In the genomic region with DNA sequence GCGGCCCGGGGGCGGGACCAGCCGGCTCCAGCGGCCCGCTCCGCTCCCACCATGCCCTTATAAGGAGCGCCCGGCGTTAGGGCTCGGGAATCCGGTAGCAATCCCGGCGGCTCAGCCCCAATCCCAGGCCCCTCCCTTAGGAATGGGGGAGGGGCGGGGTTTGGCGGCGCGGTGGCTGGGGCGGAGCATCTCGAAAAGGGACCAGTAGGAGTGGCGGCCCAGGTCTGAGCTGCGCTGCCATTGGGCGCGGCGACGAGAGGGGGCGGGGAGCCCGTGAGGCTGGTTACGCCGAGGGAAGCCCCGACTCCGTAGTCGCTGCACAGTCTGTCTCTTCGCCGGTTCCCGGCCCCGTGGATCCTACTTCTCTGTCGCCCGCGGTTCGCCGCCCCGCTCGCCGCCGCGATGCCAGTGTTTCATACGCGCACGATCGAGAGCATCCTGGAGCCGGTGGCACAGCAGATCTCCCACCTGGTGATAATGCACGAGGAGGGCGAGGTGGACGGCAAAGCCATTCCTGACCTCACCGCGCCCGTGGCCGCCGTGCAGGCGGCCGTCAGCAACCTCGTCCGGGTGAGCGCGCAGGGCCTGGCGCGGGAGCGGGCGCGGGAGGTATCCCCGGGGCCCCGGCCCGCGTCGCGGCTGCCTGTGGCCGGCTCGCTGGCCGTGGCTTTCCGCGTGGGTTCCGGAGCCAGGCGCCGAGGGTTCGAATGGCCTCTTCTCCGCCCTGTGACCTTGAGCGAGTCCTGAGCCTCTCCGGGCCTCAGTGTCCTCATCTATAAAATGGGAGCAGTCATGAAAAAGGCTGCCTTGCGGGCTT, we compare ENCODE assay signal across 1 cellular context.
TF ChIP-seq lines count a peak whose summit lies in the region.

A gene (plus strand): TSS at position 311 of the 817 bp plus-strand sequence. CDS start 92 bp downstream, at position 403.

TF ChIP-seq in K562, 482 proteins besides CTCF, POLR2A, EP300 and RAD21 (continued from another document and continues in another):
- TF ChIP-seq, protein P1, sequence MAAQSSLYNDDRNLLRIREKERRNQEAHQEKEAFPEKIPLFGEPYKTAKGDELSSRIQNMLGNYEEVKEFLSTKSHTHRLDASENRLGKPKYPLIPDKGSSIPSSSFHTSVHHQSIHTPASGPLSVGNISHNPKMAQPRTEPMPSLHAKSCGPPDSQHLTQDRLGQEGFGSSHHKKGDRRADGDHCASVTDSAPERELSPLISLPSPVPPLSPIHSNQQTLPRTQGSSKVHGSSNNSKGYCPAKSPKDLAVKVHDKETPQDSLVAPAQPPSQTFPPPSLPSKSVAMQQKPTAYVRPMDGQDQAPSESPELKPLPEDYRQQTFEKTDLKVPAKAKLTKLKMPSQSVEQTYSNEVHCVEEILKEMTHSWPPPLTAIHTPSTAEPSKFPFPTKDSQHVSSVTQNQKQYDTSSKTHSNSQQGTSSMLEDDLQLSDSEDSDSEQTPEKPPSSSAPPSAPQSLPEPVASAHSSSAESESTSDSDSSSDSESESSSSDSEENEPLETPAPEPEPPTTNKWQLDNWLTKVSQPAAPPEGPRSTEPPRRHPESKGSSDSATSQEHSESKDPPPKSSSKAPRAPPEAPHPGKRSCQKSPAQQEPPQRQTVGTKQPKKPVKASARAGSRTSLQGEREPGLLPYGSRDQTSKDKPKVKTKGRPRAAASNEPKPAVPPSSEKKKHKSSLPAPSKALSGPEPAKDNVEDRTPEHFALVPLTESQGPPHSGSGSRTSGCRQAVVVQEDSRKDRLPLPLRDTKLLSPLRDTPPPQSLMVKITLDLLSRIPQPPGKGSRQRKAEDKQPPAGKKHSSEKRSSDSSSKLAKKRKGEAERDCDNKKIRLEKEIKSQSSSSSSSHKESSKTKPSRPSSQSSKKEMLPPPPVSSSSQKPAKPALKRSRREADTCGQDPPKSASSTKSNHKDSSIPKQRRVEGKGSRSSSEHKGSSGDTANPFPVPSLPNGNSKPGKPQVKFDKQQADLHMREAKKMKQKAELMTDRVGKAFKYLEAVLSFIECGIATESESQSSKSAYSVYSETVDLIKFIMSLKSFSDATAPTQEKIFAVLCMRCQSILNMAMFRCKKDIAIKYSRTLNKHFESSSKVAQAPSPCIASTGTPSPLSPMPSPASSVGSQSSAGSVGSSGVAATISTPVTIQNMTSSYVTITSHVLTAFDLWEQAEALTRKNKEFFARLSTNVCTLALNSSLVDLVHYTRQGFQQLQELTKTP (IDR thresholded peaks at IDR 0.05; ENCODE audit: low read depth in 1 of 2, partially characterized antibody in 2 of 2), result no peak
- TF ChIP-seq, protein P2, sequence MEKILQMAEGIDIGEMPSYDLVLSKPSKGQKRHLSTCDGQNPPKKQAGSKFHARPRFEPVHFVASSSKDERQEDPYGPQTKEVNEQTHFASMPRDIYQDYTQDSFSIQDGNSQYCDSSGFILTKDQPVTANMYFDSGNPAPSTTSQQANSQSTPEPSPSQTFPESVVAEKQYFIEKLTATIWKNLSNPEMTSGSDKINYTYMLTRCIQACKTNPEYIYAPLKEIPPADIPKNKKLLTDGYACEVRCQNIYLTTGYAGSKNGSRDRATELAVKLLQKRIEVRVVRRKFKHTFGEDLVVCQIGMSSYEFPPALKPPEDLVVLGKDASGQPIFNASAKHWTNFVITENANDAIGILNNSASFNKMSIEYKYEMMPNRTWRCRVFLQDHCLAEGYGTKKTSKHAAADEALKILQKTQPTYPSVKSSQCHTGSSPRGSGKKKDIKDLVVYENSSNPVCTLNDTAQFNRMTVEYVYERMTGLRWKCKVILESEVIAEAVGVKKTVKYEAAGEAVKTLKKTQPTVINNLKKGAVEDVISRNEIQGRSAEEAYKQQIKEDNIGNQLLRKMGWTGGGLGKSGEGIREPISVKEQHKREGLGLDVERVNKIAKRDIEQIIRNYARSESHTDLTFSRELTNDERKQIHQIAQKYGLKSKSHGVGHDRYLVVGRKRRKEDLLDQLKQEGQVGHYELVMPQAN (IDR thresholded peaks at IDR 0.05; ENCODE audit: borderline replicate concordance), result peak; percentile 91
- TF ChIP-seq LCOR (CRISPR knock-in tag; IDR thresholded peaks at IDR 0.05), result peak; percentile 93; the same call in 1 of the 2 replicates
- no peak for TF ChIP-seq C11orf30 (IDR thresholded peaks at IDR 0.05; ENCODE audit: low read depth)
- TF ChIP-seq TCF3 (CRISPR knock-in tag; IDR thresholded peaks at IDR 0.05), result no peak; the same call in 1 of the 2 replicates
- TF ChIP-seq, protein P3, sequence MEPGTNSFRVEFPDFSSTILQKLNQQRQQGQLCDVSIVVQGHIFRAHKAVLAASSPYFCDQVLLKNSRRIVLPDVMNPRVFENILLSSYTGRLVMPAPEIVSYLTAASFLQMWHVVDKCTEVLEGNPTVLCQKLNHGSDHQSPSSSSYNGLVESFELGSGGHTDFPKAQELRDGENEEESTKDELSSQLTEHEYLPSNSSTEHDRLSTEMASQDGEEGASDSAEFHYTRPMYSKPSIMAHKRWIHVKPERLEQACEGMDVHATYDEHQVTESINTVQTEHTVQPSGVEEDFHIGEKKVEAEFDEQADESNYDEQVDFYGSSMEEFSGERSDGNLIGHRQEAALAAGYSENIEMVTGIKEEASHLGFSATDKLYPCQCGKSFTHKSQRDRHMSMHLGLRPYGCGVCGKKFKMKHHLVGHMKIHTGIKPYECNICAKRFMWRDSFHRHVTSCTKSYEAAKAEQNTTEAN (CRISPR knock-in tag; IDR thresholded peaks at IDR 0.05), result 0 out of 2 replicates have a peak, but pooled peaks have one; percentile 53
- peak; percentile 63; the same call in 1 of the 2 replicates for TF ChIP-seq ZNF766 (CRISPR knock-in tag; conservative IDR thresholded peaks at IDR 0.05)
- no peak for TF ChIP-seq FUS (optimal IDR thresholded peaks at IDR 0.05; ENCODE audit: low read depth, low read length)
- TF ChIP-seq SIRT6 (IDR thresholded peaks at IDR 0.05; ENCODE audit: low read depth, low read length), result peak; percentile 50
- TF ChIP-seq ZNF263 (CRISPR knock-in tag; IDR thresholded peaks at IDR 0.05; ENCODE audit: borderline replicate concordance), result peak; percentile 64
- peak; percentile 97 for TF ChIP-seq RBM25 (IDR thresholded peaks at IDR 0.05; ENCODE audit: low read depth, low read length, severe bottlenecking)
- no peak for TF ChIP-seq BMI1 (IDR thresholded peaks at IDR 0.05; ENCODE audit: low read length)
- no peak for TF ChIP-seq IRF2 (CRISPR knock-in tag; IDR thresholded peaks at IDR 0.05)
- TF ChIP-seq NR2C2 (CRISPR knock-in tag; IDR thresholded peaks at IDR 0.05), result no peak
- TF ChIP-seq NR2C2 (tag; IDR thresholded peaks at IDR 0.05), result peak; percentile 80
- TF ChIP-seq, protein P4, sequence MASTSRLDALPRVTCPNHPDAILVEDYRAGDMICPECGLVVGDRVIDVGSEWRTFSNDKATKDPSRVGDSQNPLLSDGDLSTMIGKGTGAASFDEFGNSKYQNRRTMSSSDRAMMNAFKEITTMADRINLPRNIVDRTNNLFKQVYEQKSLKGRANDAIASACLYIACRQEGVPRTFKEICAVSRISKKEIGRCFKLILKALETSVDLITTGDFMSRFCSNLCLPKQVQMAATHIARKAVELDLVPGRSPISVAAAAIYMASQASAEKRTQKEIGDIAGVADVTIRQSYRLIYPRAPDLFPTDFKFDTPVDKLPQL (IDR thresholded peaks at IDR 0.05; ENCODE audit: extremely low read depth, insufficient read length), result peak; percentile 50
- TF ChIP-seq, protein P5, sequence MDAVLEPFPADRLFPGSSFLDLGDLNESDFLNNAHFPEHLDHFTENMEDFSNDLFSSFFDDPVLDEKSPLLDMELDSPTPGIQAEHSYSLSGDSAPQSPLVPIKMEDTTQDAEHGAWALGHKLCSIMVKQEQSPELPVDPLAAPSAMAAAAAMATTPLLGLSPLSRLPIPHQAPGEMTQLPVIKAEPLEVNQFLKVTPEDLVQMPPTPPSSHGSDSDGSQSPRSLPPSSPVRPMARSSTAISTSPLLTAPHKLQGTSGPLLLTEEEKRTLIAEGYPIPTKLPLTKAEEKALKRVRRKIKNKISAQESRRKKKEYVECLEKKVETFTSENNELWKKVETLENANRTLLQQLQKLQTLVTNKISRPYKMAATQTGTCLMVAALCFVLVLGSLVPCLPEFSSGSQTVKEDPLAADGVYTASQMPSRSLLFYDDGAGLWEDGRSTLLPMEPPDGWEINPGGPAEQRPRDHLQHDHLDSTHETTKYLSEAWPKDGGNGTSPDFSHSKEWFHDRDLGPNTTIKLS (IDR thresholded peaks at IDR 0.05; ENCODE audit: borderline replicate concordance, low read depth), result 0 out of 2 replicates have a peak, but pooled peaks have one; percentile 40
- no peak for TF ChIP-seq ESRRB (CRISPR knock-in tag; IDR thresholded peaks at IDR 0.05; ENCODE audit: borderline replicate concordance)
- peak; percentile 68 for TF ChIP-seq SP2 (IDR thresholded peaks at IDR 0.05; ENCODE audit: extremely low read depth, low read depth, low read length, poor library complexity, severe bottlenecking)
- 0 out of 2 replicates have a peak, but pooled peaks have one; percentile 12 for TF ChIP-seq FOSL1 (tag; conservative IDR thresholded peaks at IDR 0.05)
- TF ChIP-seq, protein P6, sequence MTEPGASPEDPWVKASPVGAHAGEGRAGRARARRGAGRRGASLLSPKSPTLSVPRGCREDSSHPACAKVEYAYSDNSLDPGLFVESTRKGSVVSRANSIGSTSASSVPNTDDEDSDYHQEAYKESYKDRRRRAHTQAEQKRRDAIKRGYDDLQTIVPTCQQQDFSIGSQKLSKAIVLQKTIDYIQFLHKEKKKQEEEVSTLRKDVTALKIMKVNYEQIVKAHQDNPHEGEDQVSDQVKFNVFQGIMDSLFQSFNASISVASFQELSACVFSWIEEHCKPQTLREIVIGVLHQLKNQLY (CRISPR knock-in tag; conservative IDR thresholded peaks at IDR 0.05), result peak in 1 of 2 experiments; percentile 89; a peak in 2 of 4 replicates
- TF ChIP-seq TCFL5 (CRISPR knock-in tag; conservative IDR thresholded peaks at IDR 0.05), result no peak
- peak; percentile 80 for TF ChIP-seq ZNF644 (tag; IDR thresholded peaks at IDR 0.05; ENCODE audit: low read depth)
- TF ChIP-seq HDGF (IDR thresholded peaks at IDR 0.05), result no peak
- no peak for TF ChIP-seq SRSF9 (IDR thresholded peaks at IDR 0.05; ENCODE audit: borderline replicate concordance, low read depth, low read length)
- TF ChIP-seq TEAD2 (tag; IDR thresholded peaks at IDR 0.05), result peak; percentile 29; the same call in 1 of the 2 replicates
- TF ChIP-seq ZNF311 (CRISPR knock-in tag; IDR thresholded peaks at IDR 0.05), result no peak
- TF ChIP-seq, protein P7, sequence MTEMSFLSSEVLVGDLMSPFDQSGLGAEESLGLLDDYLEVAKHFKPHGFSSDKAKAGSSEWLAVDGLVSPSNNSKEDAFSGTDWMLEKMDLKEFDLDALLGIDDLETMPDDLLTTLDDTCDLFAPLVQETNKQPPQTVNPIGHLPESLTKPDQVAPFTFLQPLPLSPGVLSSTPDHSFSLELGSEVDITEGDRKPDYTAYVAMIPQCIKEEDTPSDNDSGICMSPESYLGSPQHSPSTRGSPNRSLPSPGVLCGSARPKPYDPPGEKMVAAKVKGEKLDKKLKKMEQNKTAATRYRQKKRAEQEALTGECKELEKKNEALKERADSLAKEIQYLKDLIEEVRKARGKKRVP (CRISPR knock-in tag; IDR thresholded peaks at IDR 0.05), result no peak
- TF ChIP-seq, protein P8, sequence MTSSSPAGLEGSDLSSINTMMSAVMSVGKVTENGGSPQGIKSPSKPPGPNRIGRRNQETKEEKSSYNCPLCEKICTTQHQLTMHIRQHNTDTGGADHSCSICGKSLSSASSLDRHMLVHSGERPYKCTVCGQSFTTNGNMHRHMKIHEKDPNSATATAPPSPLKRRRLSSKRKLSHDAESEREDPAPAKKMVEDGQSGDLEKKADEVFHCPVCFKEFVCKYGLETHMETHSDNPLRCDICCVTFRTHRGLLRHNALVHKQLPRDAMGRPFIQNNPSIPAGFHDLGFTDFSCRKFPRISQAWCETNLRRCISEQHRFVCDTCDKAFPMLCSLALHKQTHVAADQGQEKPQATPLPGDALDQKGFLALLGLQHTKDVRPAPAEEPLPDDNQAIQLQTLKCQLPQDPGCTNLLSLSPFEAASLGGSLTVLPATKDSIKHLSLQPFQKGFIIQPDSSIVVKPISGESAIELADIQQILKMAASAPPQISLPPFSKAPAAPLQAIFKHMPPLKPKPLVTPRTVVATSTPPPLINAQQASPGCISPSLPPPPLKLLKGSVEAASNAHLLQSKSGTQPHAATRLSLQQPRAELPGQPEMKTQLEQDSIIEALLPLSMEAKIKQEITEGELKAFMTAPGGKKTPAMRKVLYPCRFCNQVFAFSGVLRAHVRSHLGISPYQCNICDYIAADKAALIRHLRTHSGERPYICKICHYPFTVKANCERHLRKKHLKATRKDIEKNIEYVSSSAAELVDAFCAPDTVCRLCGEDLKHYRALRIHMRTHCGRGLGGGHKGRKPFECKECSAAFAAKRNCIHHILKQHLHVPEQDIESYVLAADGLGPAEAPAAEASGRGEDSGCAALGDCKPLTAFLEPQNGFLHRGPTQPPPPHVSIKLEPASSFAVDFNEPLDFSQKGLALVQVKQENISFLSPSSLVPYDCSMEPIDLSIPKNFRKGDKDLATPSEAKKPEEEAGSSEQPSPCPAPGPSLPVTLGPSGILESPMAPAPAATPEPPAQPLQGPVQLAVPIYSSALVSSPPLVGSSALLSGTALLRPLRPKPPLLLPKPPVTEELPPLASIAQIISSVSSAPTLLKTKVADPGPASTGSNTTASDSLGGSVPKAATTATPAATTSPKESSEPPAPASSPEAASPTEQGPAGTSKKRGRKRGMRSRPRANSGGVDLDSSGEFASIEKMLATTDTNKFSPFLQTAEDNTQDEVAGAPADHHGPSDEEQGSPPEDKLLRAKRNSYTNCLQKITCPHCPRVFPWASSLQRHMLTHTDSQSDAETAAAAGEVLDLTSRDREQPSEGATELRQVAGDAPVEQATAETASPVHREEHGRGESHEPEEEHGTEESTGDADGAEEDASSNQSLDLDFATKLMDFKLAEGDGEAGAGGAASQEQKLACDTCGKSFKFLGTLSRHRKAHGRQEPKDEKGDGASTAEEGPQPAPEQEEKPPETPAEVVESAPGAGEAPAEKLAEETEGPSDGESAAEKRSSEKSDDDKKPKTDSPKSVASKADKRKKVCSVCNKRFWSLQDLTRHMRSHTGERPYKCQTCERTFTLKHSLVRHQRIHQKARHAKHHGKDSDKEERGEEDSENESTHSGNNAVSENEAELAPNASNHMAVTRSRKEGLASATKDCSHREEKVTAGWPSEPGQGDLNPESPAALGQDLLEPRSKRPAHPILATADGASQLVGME (CRISPR knock-in tag; IDR thresholded peaks at IDR 0.05), result peak; percentile 13; the same call in 1 of the 2 replicates
- TF ChIP-seq, protein P9, sequence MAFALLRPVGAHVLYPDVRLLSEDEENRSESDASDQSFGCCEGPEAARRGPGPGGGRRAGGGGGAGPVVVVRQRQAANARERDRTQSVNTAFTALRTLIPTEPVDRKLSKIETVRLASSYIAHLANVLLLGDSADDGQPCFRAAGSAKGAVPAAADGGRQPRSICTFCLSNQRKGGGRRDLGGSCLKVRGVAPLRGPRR (CRISPR knock-in tag; IDR thresholded peaks at IDR 0.05), result 0 out of 2 replicates have a peak, but pooled peaks have one; percentile 16
- TF ChIP-seq RHOXF2B (CRISPR knock-in tag; conservative IDR thresholded peaks at IDR 0.05), result 0 out of 2 replicates have a peak, but pooled peaks have one; percentile 25
